8 cellular contexts compared by ENCODE assay signal in the genomic region with DNA sequence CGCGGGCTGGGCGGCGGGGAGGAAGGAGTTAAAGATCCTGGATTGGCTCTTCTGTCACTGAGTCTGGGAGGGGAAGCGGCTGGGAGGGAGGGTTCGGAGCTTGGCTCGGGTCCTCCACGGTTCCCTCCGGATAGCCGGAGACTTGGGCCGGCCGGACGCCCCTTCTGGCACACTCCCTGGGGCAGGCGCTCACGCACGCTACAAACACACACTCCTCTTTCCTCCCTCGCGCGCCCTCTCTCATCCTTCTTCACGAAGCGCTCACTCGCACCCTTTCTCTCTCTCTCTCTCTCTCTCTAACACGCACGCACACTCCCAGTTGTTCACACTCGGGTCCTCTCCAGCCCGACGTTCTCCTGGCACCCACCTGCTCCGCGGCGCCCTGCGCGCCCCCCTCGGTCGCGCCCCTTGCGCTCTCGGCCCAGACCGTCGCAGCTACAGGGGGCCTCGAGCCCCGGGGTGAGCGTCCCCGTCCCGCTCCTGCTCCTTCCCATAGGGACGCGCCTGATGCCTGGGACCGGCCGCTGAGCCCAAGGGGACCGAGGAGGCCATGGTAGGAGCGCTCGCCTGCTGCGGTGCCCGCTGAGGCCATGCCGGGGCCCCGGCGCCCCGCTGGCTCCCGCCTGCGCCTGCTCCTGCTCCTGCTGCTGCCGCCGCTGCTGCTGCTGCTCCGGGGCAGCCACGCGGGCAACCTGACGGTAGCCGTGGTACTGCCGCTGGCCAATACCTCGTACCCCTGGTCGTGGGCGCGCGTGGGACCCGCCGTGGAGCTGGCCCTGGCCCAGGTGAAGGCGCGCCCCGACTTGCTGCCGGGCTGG. TPM values are rescaled to one million over a fixed set of nuclear protein-coding genes. Genes with fewer than 3 reads are reported as not detected.
DNase-seq lines count a peak whose midpoint lies in the region; ATAC-seq and TF ChIP-seq lines count a peak whose summit lies in the region.

TSS of gene NPR1 (plus strand) at position 170 of the 818 bp plus-strand sequence. CDS start at position 591, 421 bp downstream.

- H3K36me3 ChIP-seq in H7 (replicated peaks; ENCODE audit: control insufficient read depth, insufficient read depth, low read length) (no peaks in the 10 kb centered on the region), mucosa of rectum (ENCODE audit: control insufficient read depth in 2 of 2, insufficient read depth in 2 of 2, low read length in 2 of 2) (no peaks in the 10 kb centered on the region), urinary bladder (ENCODE audit: insufficient read depth) (no peaks in the 10 kb centered on the region)

- H3K27me3 ChIP-seq in H7 (ENCODE audit: control insufficient read depth, insufficient read depth, low read length), result peaks cover 30% of the 10 kb centered on the region
- peaks cover 15 to 39% of the 10 kb centered on the region in 2 donors for H3K27me3 ChIP-seq in mucosa of rectum (ENCODE audit: control insufficient read depth in 2 of 2, insufficient read depth in 2 of 2, low read length in 2 of 2)

- H3K27ac ChIP-seq in mucosa of rectum (ENCODE audit: low read depth in 2 of 2, low read length in 2 of 2) (peak within 1 kb of the TSS in 1 of 2 donors; percentile 16), urinary bladder (ENCODE audit: low read depth) (peak within 1 kb of the TSS; percentile 41)

- H3K4me1 ChIP-seq in mucosa of rectum (ENCODE audit: control insufficient read depth in 2 of 2, insufficient read depth in 2 of 2, low read length in 2 of 2) (peaks cover 17 to 19% of the 10 kb centered on the region in 2 donors), urinary bladder (ENCODE audit: insufficient read depth) (no peaks in the 10 kb centered on the region)

- WGBS in urinary bladder, result under 1% methylated on average over 78 of the region's 78 CpGs

- DNase-seq in Ammon's horn (ENCODE audit: low spot score) (peak; percentile 23), H7 (peak; percentile 93), epithelial cell of esophagus (ENCODE audit: low read depth) (peak; percentile 29)

- TF ChIP-seq CTCF in WI38 (IDR thresholded peaks at IDR 0.05; ENCODE audit: low read depth, low read length) (no peak), epithelial cell of esophagus (IDR thresholded peaks at IDR 0.05; ENCODE audit: insufficient read depth, low read depth, low read length, missing control alignments) (no peak)

- H3K9ac ChIP-seq in mucosa of rectum (ENCODE audit: low read depth in 1 of 2, low read length in 2 of 2), result peak within 1 kb of the TSS in 1 of 2 donors; percentile 41

- ATAC-seq in GM21367 (IDR thresholded peaks at IDR 0.05; ENCODE audit: unreplicated experiment), result no peak
- ATAC-seq in GM21723 (IDR thresholded peaks at IDR 0.05; ENCODE audit: unreplicated experiment), result no peak

- H3K4me3 ChIP-seq in H7 (ENCODE audit: insufficient read depth, low read depth, low read length) (peak within 1 kb of the TSS; percentile 79), WI38 (ENCODE audit: low read depth, low read length) (peak within 1 kb of the TSS; percentile 42), epithelial cell of esophagus (ENCODE audit: low read length) (peak within 1 kb of the TSS; percentile 25), mucosa of rectum (ENCODE audit: low read length in 2 of 2) (peak within 1 kb of the TSS; percentile 54 to 64), urinary bladder (ENCODE audit: low read depth, low read length) (peak within 1 kb of the TSS; percentile 58)

- H3K9me3 ChIP-seq in mucosa of rectum (ENCODE audit: control insufficient read depth in 2 of 2, low read length in 2 of 2), result no peaks in the 10 kb centered on the region

RNA-seq across cellular contexts. Expression of gene NPR1, which starts in this region (rescaled TPM):
- 8.7 and 10.7 TPM in 2 replicates for total RNA-seq in H7 (2014; rRNA removed; shearing (Covaris generic))
- 9.5 TPM for total RNA-seq in urinary bladder
- 31.6 TPM for polyA plus RNA-seq in urinary bladder

Comparison
In these comparisons a context has a peak if more than half of its experiments do, and no peak if none do; other contexts are left out.
1. DNase-seq: peak in every context shown above with its lines; median percentile 93 in H7; 29 in epithelial cell of esophagus; 23 in Ammon's horn.
2. H3K4me3 ChIP-seq: peak in every context shown above with its lines; median percentile 79 in H7; 59 in mucosa of rectum; 58 in urinary bladder; 42 in WI38; 25 in epithelial cell of esophagus.